1 cellular context compared by ENCODE assay signal in genomic region chr1:3170566-3171453, GRCh38.
TF ChIP-seq lines count a peak whose summit lies in the region.

No MANE protein-coding gene starts in this region.

TF ChIP-seq in HepG2, 621 proteins besides CTCF, POLR2A, EP300 and RAD21 (continued from another document and continues in another):
- TF ChIP-seq ZNF281 (CRISPR knock-in tag; IDR thresholded peaks at IDR 0.05; ENCODE audit: borderline replicate concordance) (peak; percentile 91), MLX (CRISPR knock-in tag; IDR thresholded peaks at IDR 0.05) (no peak), ZNF639 (CRISPR knock-in tag; conservative IDR thresholded peaks at IDR 0.05) (no peak), KIAA2018 (CRISPR knock-in tag; IDR thresholded peaks at IDR 0.05; ENCODE audit: borderline replicate concordance) (no peak), THAP11 (CRISPR knock-in tag; IDR thresholded peaks at IDR 0.05) (no peak), ZNF550 (CRISPR knock-in tag; IDR thresholded peaks at IDR 0.05; ENCODE audit: borderline replicate concordance) (no peak), PRDM10 (CRISPR knock-in tag; IDR thresholded peaks at IDR 0.05; ENCODE audit: low read depth) (no peak), ESRRA (CRISPR knock-in tag; IDR thresholded peaks at IDR 0.05; ENCODE audit: low read depth) (no peak), RBM39 (IDR thresholded peaks at IDR 0.05; ENCODE audit: low read depth, low read length, poor library complexity, severe bottlenecking) (peak; percentile 26), HDAC6 (IDR thresholded peaks at IDR 0.05; ENCODE audit: low read depth, low read length) (no peak), YY1 (IDR thresholded peaks at IDR 0.05; ENCODE audit: insufficient read depth, insufficient replicate concordance, low read depth, low read length) (no peak), ZNF557 (CRISPR knock-in tag; IDR thresholded peaks at IDR 0.05) (no peak), GLMP (CRISPR knock-in tag; IDR thresholded peaks at IDR 0.05; ENCODE audit: borderline replicate concordance) (no peak), DZIP1 (CRISPR knock-in tag; IDR thresholded peaks at IDR 0.05) (no peak), NFATC3 (CRISPR knock-in tag; IDR thresholded peaks at IDR 0.05) (no peak), ZNF20 (CRISPR knock-in tag; IDR thresholded peaks at IDR 0.05) (no peak), NFKB2 (CRISPR knock-in tag; IDR thresholded peaks at IDR 0.05; ENCODE audit: borderline replicate concordance) (peak; percentile 17; the same call in 1 of the 2 replicates), SNAPC4 (CRISPR knock-in tag; IDR thresholded peaks at IDR 0.05) (no peak), RNF2 (conservative IDR thresholded peaks at IDR 0.05; ENCODE audit: low read depth) (no peak), NFE2L1 (CRISPR knock-in tag; IDR thresholded peaks at IDR 0.05; ENCODE audit: borderline replicate concordance) (no peak), ZNF275 (CRISPR knock-in tag; IDR thresholded peaks at IDR 0.05; ENCODE audit: borderline replicate concordance) (no peak)
